Comparison of ENCODE assay signal across 8 cellular contexts in the genomic region with DNA sequence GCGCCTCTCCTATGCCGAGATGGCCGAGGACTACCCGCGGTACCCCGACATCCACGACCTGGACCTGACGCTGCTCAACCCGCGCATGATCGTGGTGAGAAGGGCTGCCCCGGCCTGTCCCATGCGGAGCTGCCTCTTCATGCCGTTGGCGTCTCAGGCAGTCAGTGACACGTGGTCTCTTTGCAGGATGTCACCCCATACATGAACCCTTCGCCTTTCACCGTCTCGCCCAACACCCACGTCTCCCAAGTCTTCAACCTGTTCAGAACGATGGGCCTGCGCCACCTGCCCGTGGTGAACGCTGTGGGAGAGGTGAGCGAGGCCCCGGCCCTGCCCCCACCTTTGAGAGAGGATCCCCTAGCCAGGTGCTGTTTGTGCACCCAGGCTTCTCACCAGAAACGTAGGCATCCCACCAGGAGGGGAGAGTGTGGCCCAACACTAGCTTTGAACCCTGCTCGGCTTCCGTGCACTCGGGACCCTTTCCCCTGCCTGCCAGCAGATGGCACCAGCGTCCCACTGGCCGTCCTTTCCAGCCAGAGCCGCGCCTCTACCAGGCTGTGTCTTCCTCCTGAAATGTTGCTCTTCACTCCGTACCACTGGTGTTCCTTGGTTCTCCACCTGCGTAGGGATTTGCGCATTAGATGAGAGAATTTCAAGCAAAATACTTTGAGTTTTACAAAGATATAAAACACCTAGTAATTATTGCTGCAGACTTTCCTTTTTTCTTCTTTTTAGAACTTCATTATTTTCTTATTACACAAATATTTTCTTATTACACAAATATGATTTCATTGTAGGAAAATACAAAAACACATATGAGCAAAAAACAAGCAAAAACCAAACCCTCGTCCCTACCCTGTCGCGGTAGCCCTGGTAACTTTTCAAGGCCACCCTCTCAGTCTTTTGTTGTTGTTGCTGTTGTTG. TPM values are rescaled to one million over a fixed set of nuclear protein-coding genes. Genes with fewer than 3 reads are reported as not detected.
DNase-seq lines count a peak whose midpoint lies in the region; ATAC-seq lines count a peak whose summit lies in the region.

No MANE protein-coding gene starts in this region.

- no peaks in the 10 kb centered on the region for H3K9me3 ChIP-seq in naive thymus-derived CD4-positive, alpha-beta T cell (ENCODE audit: control insufficient read depth in 2 of 3, low read length in 3 of 3)

- DNase-seq in COLO829 (ENCODE audit: low spot score) (peak; percentile 81), HS-5 (ENCODE audit: low read depth) (peak; percentile 20), OCI-M1 (lab: John Stamatoyannopoulos, UW) (peak; percentile 72), activated T-cell treated with anti-CD3 and anti-CD28 coated beads for 4 hours (peak; percentile 73)
- DNase-seq in naive thymus-derived CD4-positive, alpha-beta T cell = peak; percentile 59 to 79 (median 73)
- peak; percentile 21 to 37 for DNase-seq in stimulated activated CD8-positive, alpha-beta memory T cell treated with anti-CD3 and anti-CD28 coated beads, Interleukin-7, amount 100 ng/mL, for 48 hours (ENCODE audit: extremely low read depth in 1 of 2, low read depth in 1 of 2)

- H3K4me3 Mint-ChIP-seq in naive thymus-derived CD4-positive, alpha-beta T cell = no peak overlapping the region

- H3K36me3 ChIP-seq in naive thymus-derived CD4-positive, alpha-beta T cell (ENCODE audit: control insufficient read depth in 2 of 3, insufficient read depth in 3 of 3, low read length in 3 of 3) = peaks cover 4 to 82% (median 7%) of the 10 kb centered on the region in 3 experiments

- POLR2A ChIA-PET in naive thymus-derived CD4-positive, alpha-beta T cell (lab: Charles Lee) = interaction anchor here (0.5 to 6.2 kb wide), 2 partner anchors 70 to 1446 kb away, joined by 3 to 45 read pairs; no protein-coding TSS in a partner anchor

- no peaks in the 10 kb centered on the region for H3K27me3 ChIP-seq in naive thymus-derived CD4-positive, alpha-beta T cell (ENCODE audit: control insufficient read depth in 2 of 2, insufficient read depth in 2 of 2, low read length in 2 of 2)

- no peaks in the 10 kb centered on the region for H3K27me3 Mint-ChIP-seq in naive thymus-derived CD4-positive, alpha-beta T cell

- intact Hi-C loops in naive thymus-derived CD4-positive, alpha-beta T cell (cut with micrococcal nuclease) = loop anchor here (1.0 to 10.0 kb wide), 6 partner anchors 56 to 280 kb away; partner anchors contain the start of genes MFN2 (in 1 of the 2) and MIIP (in 1 of the 2)

- peaks cover 4 to 51% (median 19%) of the 10 kb centered on the region in 5 donors for H3K36me3 Mint-ChIP-seq in naive thymus-derived CD4-positive, alpha-beta T cell

- H3K27ac Mint-ChIP-seq in naive thymus-derived CD4-positive, alpha-beta T cell = peak overlapping the region in 1 of 9 donors; percentile 29

- H3K4me1 Mint-ChIP-seq in naive thymus-derived CD4-positive, alpha-beta T cell = peaks cover 0 to 8% (median 4%) of the 10 kb centered on the region in 7 donors

- CTCF ChIA-PET in naive thymus-derived CD4-positive, alpha-beta T cell (lab: Charles Lee) = interaction anchor here (0.9 to 1.6 kb wide), 4 partner anchors 54 to 284 kb away, joined by 3 to 4 read pairs (median 4); no protein-coding TSS in a partner anchor

- H3K27ac ChIP-seq in naive thymus-derived CD4-positive, alpha-beta T cell (ENCODE audit: low read depth, low read length) = no peak overlapping the region

- peak; percentile 86 for ATAC-seq in esophagus mucosa
- peak; percentile 93 for ATAC-seq in naive thymus-derived CD4-positive, alpha-beta T cell
- no peak for ATAC-seq in HG02610 (IDR thresholded peaks at IDR 0.05; ENCODE audit: unreplicated experiment)

- peaks cover 0 to 2% (median 0%) of the 10 kb centered on the region in 11 donors for H3K9me3 Mint-ChIP-seq in naive thymus-derived CD4-positive, alpha-beta T cell

- no peak overlapping the region for H3K4me3 ChIP-seq in naive thymus-derived CD4-positive, alpha-beta T cell (ENCODE audit: low read length)

- H3K4me1 ChIP-seq in naive thymus-derived CD4-positive, alpha-beta T cell (ENCODE audit: control insufficient read depth in 2 of 2, insufficient read depth in 2 of 2, low read length in 2 of 2) = no peaks in the 10 kb centered on the region

RNA-seq across cellular contexts. Expression of gene NPPA, which starts 9.0 kb away (rescaled TPM):
- total RNA-seq in esophagus mucosa = not detected
- total RNA-seq in naive thymus-derived CD4-positive, alpha-beta T cell = not detected
- polyA plus RNA-seq in naive thymus-derived CD4-positive, alpha-beta T cell = not detected

RNA-seq across cellular contexts. Expression of gene NPPB, which starts 20.1 kb away (rescaled TPM):
- not detected for total RNA-seq in esophagus mucosa
- total RNA-seq in naive thymus-derived CD4-positive, alpha-beta T cell = not detected
- not detected for polyA plus RNA-seq in naive thymus-derived CD4-positive, alpha-beta T cell

RNA-seq across cellular contexts. Expression of gene CLCN6, which starts 32.6 kb away (rescaled TPM):
- total RNA-seq in esophagus mucosa = 6.9 TPM
- total RNA-seq in naive thymus-derived CD4-positive, alpha-beta T cell = 10 to 100 TPM; 13.3 to 23.0 (median 20.9) TPM
- polyA plus RNA-seq in naive thymus-derived CD4-positive, alpha-beta T cell = 1 to 10 TPM; 3.4 to 3.6 TPM

RNA-seq across cellular contexts. Expression of gene MTHFR, which starts 32.8 kb away (rescaled TPM):
- 21.3 TPM for total RNA-seq in esophagus mucosa
- total RNA-seq in naive thymus-derived CD4-positive, alpha-beta T cell = 10 to 100 TPM; 31.0 to 64.4 (median 55.2) TPM
- 10 to 100 TPM; 10.0 to 10.5 TPM for polyA plus RNA-seq in naive thymus-derived CD4-positive, alpha-beta T cell

Comparison
In these comparisons a context has a peak if more than half of its experiments do, and no peak if none do; other contexts are left out.
1. DNase-seq: peak in every context shown above with its lines; median percentile 81 in COLO829; 73 in activated T-cell treated with anti-CD3 and anti-CD28 coated beads for 4 hours; 73 in naive thymus-derived CD4-positive, alpha-beta T cell; 72 in OCI-M1; 29 in stimulated activated CD8-positive, alpha-beta memory T cell treated with anti-CD3 and anti-CD28 coated beads, Interleukin-7, amount 100 ng/mL, for 48 hours; 20 in HS-5.